20 cellular contexts compared by ENCODE assay signal in the genomic region with DNA sequence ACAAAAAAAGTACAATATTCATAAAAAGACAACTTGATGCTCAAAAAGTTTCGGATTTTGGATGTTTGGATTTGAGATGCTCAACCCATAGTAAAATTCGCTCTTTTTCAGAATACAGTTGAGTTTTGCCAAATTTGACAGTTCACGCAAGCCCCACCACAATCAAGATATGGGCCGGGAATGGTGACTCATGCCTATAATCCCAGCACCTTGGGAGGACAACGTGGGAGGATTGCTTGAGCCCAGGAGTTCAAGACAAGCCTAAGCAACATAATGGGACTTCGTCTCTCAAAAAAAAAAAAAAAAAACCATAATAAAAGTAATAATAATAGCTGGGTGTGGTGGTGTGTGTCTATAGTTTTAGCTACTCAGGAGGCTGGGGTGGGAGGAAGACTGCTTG.
"Had no signal": no experiment of that assay in that cellular context is flagged by ENCODE, and none has a peak within 500 bp of the region (broad histone marks: within the 10 kb centered on the region; RNA-seq: fewer than 3 reads in every experiment).

No MANE protein-coding gene starts in this region.

- H3K4me3 ChIP-seq: body of pancreas, dorsolateral prefrontal cortex, esophagus squamous epithelium, heart left ventricle, left ventricle myocardium inferior, spleen, tibial nerve, vagina had no signal

- H3K9me3 ChIP-seq: body of pancreas, esophagus squamous epithelium, heart left ventricle, left ventricle myocardium inferior, spleen, tibial nerve, vagina had no signal

- H3K36me3 ChIP-seq: vagina had no signal

- ATAC-seq: body of pancreas; heart left ventricle; sciatic nerve; stimulated activated memory B cell treated with anti-CD40 and anti-IgM and Interleukin-4, amounts not matched to agents 10 μg/mL and 1 μg/mL and 100 μg/mL, for 72 hours had no signal

- FAIRE-seq: endometrium, keratinocyte had no signal

- H3K27ac ChIP-seq: body of pancreas, esophagus squamous epithelium, heart left ventricle, left ventricle myocardium inferior, spleen, tibial nerve, vagina had no signal

- DNase-seq: activated CD4-positive, alpha-beta T cell treated with anti-CD3 and anti-CD28 coated beads, Interleukin-2, amount 10 ng/mL, durations not matched to agents 7 days and 5 days; activated CD4-positive, CD25-positive, alpha-beta regulatory T cell; activated CD8-positive, alpha-beta memory T cell treated with anti-CD3 and anti-CD28 coated beads for 24 hours; activated naive CD4-positive, alpha-beta T cell treated with anti-CD3 and anti-CD28 coated beads, Interleukin-2, amount 10 ng/mL, durations not matched to agents 7 days and 5 days; body of pancreas; cerebellar nuclear complex; dorsolateral prefrontal cortex; esophagus squamous epithelium; foreskin melanocyte; heart left ventricle; left ventricle myocardium inferior; spleen; stimulated activated CD4-positive, alpha-beta T cell treated with anti-CD3 and anti-CD28 coated beads, Interleukin-1b, Interleukin-23, amount 100 ng/mL, for 48 hours; T-helper 9 cell had no signal

- H3K4me1 ChIP-seq: body of pancreas had no signal

- H3K27me3 ChIP-seq: body of pancreas, dorsolateral prefrontal cortex, esophagus squamous epithelium, heart left ventricle, spleen, tibial nerve, vagina had no signal
